29 cellular contexts compared by ENCODE assay signal in genomic region chr7:102979670-102980069, GRCh38.
"Had no signal": no experiment of that assay in that cellular context is flagged by ENCODE, and none has a peak within 500 bp of the region (broad histone marks: within the 10 kb centered on the region; RNA-seq: fewer than 3 reads in every experiment).

No MANE protein-coding gene starts in this region.

- H3K27ac Mint-ChIP-seq: stimulated activated effector memory CD8-positive, alpha-beta T cell treated with anti-CD3 and anti-CD28 coated beads, Interleukin-12 subunit alpha, Interleukin-12 subunit beta, amount 100 ng/mL, for 72 hours; stimulated activated memory B cell treated with anti-CD40 and anti-IgM and Interleukin-4, amounts not matched to agents 10 μg/mL and 1 μg/mL and 100 μg/mL, for 72 hours; stimulated activated naive B cell treated with anti-CD40 and anti-IgM and Interleukin-4, amounts not matched to agents 10 μg/mL and 1 μg/mL and 100 μg/mL, for 72 hours; stimulated activated naive CD8-positive, alpha-beta T cell treated with anti-CD3 and anti-CD28 coated beads, Interleukin-15, amount 100 ng/mL, for 72 hours; stimulated activated naive CD8-positive, alpha-beta T cell treated with anti-CD3 and anti-CD28 coated beads, Interleukin-15, Interleukin-2, amounts not matched to agents 100 ng/mL and 50 ng/mL, for 24 hours; type B pancreatic cell had no signal

- H3K27me3 ChIP-seq: stomach, suprapubic skin, testis, thyroid gland, tibial artery, tibial nerve, transverse colon, upper lobe of left lung, upper lobe of right lung, uterus, vagina had no signal

- ATAC-seq: stimulated activated effector memory CD8-positive, alpha-beta T cell treated with anti-CD3 and anti-CD28 coated beads, Interleukin-12 subunit alpha, Interleukin-12 subunit beta, amount 100 ng/mL, for 72 hours; stimulated activated memory B cell treated with anti-CD40 and anti-IgM and Interleukin-4, amounts not matched to agents 10 μg/mL and 1 μg/mL and 100 μg/mL, for 72 hours; stimulated activated naive B cell treated with anti-CD40 and anti-IgM and Interleukin-4, amounts not matched to agents 10 μg/mL and 1 μg/mL and 100 μg/mL, for 72 hours; stimulated activated naive CD8-positive, alpha-beta T cell treated with anti-CD3 and anti-CD28 coated beads, Interleukin-15, amount 100 ng/mL, for 72 hours; stimulated activated naive CD8-positive, alpha-beta T cell treated with anti-CD3 and anti-CD28 coated beads, Interleukin-15, Interleukin-2, amounts not matched to agents 100 U/mL and 50 U/mL, for 24 hours; upper lobe of right lung had no signal

- H3K4me1 Mint-ChIP-seq: stimulated activated effector memory CD8-positive, alpha-beta T cell treated with anti-CD3 and anti-CD28 coated beads, Interleukin-12 subunit alpha, Interleukin-12 subunit beta, amount 100 ng/mL, for 72 hours; stimulated activated memory B cell treated with anti-CD40 and anti-IgM and Interleukin-4, amounts not matched to agents 10 μg/mL and 1 μg/mL and 100 μg/mL, for 72 hours; stimulated activated naive B cell treated with anti-CD40 and anti-IgM and Interleukin-4, amounts not matched to agents 10 μg/mL and 1 μg/mL and 100 μg/mL, for 72 hours; stimulated activated naive CD8-positive, alpha-beta T cell treated with anti-CD3 and anti-CD28 coated beads, Interleukin-15, amount 100 ng/mL, for 72 hours had no signal

- FAIRE-seq: urothelium cell line had no signal

- H3K4me3 Mint-ChIP-seq: stimulated activated effector memory CD8-positive, alpha-beta T cell treated with anti-CD3 and anti-CD28 coated beads, Interleukin-12 subunit alpha, Interleukin-12 subunit beta, amount 100 ng/mL, for 72 hours; stimulated activated memory B cell treated with anti-CD40 and anti-IgM and Interleukin-4, amounts not matched to agents 10 μg/mL and 1 μg/mL and 100 μg/mL, for 72 hours; stimulated activated naive B cell treated with anti-CD40 and anti-IgM and Interleukin-4, amounts not matched to agents 10 μg/mL and 1 μg/mL and 100 μg/mL, for 72 hours; stimulated activated naive CD8-positive, alpha-beta T cell treated with anti-CD3 and anti-CD28 coated beads, Interleukin-15, amount 100 ng/mL, for 72 hours; stimulated activated naive CD8-positive, alpha-beta T cell treated with anti-CD3 and anti-CD28 coated beads, Interleukin-15, Interleukin-2, amounts not matched to agents 100 ng/mL and 50 ng/mL, for 24 hours; type B pancreatic cell had no signal

- H3K9me3 ChIP-seq: suprapubic skin, testis, thoracic aorta, thyroid gland, tibial artery, transverse colon, upper lobe of left lung, upper lobe of right lung, uterus, vagina had no signal

- DNase-seq: stimulated activated CD4-positive, alpha-beta T cell treated with anti-CD3 and anti-CD28 coated beads, Interleukin-2, amount 100 ng/mL, for 48 hours; stimulated activated CD4-positive, alpha-beta T cell treated with anti-CD3 and anti-CD28 coated beads, Interleukin-4, amount 100 ng/mL, for 1 hour; stimulated activated CD4-positive, alpha-beta T cell treated with anti-CD3 and anti-CD28 coated beads, Interleukin-4, amount 100 ng/mL, for 24 hours; stimulated activated CD4-positive, alpha-beta T cell treated with anti-CD3 and anti-CD28 coated beads, Interleukin-4, amount 100 ng/mL, for 4 hours; stimulated activated CD8-positive, alpha-beta memory T cell treated with anti-CD3 and anti-CD28 coated beads, Interleukin-4, amount 100 ng/mL, for 48 hours; stimulated activated naive B cell treated with anti-CD40 and anti-IgM and Interleukin-4, amounts not matched to agents 10 μg/mL and 1 μg/mL and 100 μg/mL, for 72 hours; stimulated activated naive CD4-positive, alpha-beta T cell; stimulated activated naive CD4-positive, alpha-beta T cell treated with Interleukin-2 at 50 U/mL for 16 hours; stimulated activated naive CD8-positive, alpha-beta T cell treated with anti-CD3 and anti-CD28 coated beads, Interleukin-15, amount 100 ng/mL, for 72 hours; stimulated activated naive CD8-positive, alpha-beta T cell treated with anti-CD3 and anti-CD28 coated beads, Interleukin-15, Interleukin-2, amounts not matched to agents 100 U/mL and 50 U/mL, for 24 hours; stomach; substantia nigra; testis; thyroid gland; tibial artery; transverse colon; trophoblast cell; upper lobe of left lung; upper lobe of right lung; uterus had no signal

- H3K27ac ChIP-seq: stomach, suprapubic skin, testis, thoracic aorta, thyroid gland, tibial nerve, transverse colon, upper lobe of left lung, upper lobe of right lung, uterus, vagina had no signal

- H3K9me3 Mint-ChIP-seq: stimulated activated effector memory CD8-positive, alpha-beta T cell treated with anti-CD3 and anti-CD28 coated beads, Interleukin-12 subunit alpha, Interleukin-12 subunit beta, amount 100 ng/mL, for 72 hours; stimulated activated memory B cell treated with anti-CD40 and anti-IgM and Interleukin-4, amounts not matched to agents 10 μg/mL and 1 μg/mL and 100 μg/mL, for 72 hours; stimulated activated naive CD8-positive, alpha-beta T cell treated with anti-CD3 and anti-CD28 coated beads, Interleukin-15, amount 100 ng/mL, for 72 hours; stimulated activated naive CD8-positive, alpha-beta T cell treated with anti-CD3 and anti-CD28 coated beads, Interleukin-15, Interleukin-2, amounts not matched to agents 100 ng/mL and 50 ng/mL, for 24 hours; type B pancreatic cell had no signal

- H3K36me3 Mint-ChIP-seq: stimulated activated effector memory CD8-positive, alpha-beta T cell treated with anti-CD3 and anti-CD28 coated beads, Interleukin-12 subunit alpha, Interleukin-12 subunit beta, amount 100 ng/mL, for 72 hours; stimulated activated memory B cell treated with anti-CD40 and anti-IgM and Interleukin-4, amounts not matched to agents 10 μg/mL and 1 μg/mL and 100 μg/mL, for 72 hours; stimulated activated naive B cell treated with anti-CD40 and anti-IgM and Interleukin-4, amounts not matched to agents 10 μg/mL and 1 μg/mL and 100 μg/mL, for 72 hours; type B pancreatic cell had no signal

- H3K36me3 ChIP-seq: stomach, suprapubic skin, thoracic aorta, thyroid gland, tibial artery, tibial nerve, transverse colon, upper lobe of left lung, upper lobe of right lung, uterus, vagina had no signal

- H3K27me3 Mint-ChIP-seq: stimulated activated naive B cell treated with anti-CD40 and anti-IgM and Interleukin-4, amounts not matched to agents 10 μg/mL and 1 μg/mL and 100 μg/mL, for 72 hours; stimulated activated naive CD8-positive, alpha-beta T cell treated with anti-CD3 and anti-CD28 coated beads, Interleukin-15, amount 100 ng/mL, for 72 hours; stimulated activated naive CD8-positive, alpha-beta T cell treated with anti-CD3 and anti-CD28 coated beads, Interleukin-15, Interleukin-2, amounts not matched to agents 100 ng/mL and 50 ng/mL, for 24 hours; type B pancreatic cell had no signal

- H3K4me3 ChIP-seq: stomach, suprapubic skin, testis, thoracic aorta, thyroid gland, tibial artery, tibial nerve, transverse colon, upper lobe of left lung, upper lobe of right lung, uterus, vagina had no signal

- H3K4me1 ChIP-seq: stomach, testis, thyroid gland, tibial nerve, transverse colon, upper lobe of left lung, upper lobe of right lung, uterus, vagina had no signal
